4 cellular contexts compared by ENCODE assay signal in the genomic region with DNA sequence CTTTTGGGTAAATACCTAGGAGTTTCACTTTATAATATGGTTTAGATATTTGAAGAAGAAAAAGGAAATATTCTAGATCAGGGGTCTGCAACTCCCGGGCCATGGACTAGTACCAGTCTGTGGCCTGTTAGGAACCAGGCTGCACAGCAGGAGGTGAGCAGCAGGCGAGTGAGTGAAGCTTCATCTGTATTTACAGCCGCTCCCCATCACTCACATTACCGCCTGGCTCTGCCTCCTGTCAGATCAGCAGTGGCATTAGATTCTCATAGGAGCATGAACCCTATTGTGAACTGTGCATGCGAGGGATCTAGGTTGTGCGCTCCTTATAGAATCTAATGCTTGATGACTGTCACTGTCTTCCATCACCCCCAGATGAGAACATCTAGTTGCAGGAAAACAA.
DNase-seq lines count a peak whose midpoint lies in the region; TF ChIP-seq lines count a peak whose summit lies in the region.
"Not testable (repeated sequence)": the region's sequence is repeated elsewhere in the genome, so short reads cannot be mapped to it uniquely, and the experiment has no call there.

No MANE protein-coding gene starts in this region.

- H3K4me1 ChIP-seq in HEK293 (ENCODE audit: control insufficient read depth, insufficient read depth, low read length), result not testable (repeated sequence)

- CTCF ChIA-PET in HEK293 (lab: Yijun Ruan, JAX), result interaction anchor here (0.6 to 4.7 kb wide), 2 partner anchors 10 to 22 kb away, joined by 3 to 25 read pairs; no protein-coding TSS in a partner anchor

- not testable (repeated sequence) for H3K9me3 ChIP-seq in HEK293 (ENCODE audit: control insufficient read depth, insufficient read depth, low read depth, low read length)

- H3K27ac ChIP-seq in HEK293 (ENCODE audit: extremely low read depth, low read depth, low read length), result not testable (repeated sequence)

- peak; percentile 3 for DNase-seq in DMS 273 (lab: John Stamatoyannopoulos, UW; ENCODE audit: unreplicated experiment)
- DNase-seq in NCI-H748 (lab: John Stamatoyannopoulos, UW; ENCODE audit: unreplicated experiment), result peak; percentile 14
- DNase-seq in NCI-H82 (lab: John Stamatoyannopoulos, UW), result peak; percentile 38

- H3K4me3 ChIP-seq in HEK293 (ENCODE audit: low read depth, low read length), result not testable (repeated sequence)

- not testable (repeated sequence) for TF ChIP-seq CTCF in HEK293 (tag by site-specific recombination; IDR thresholded peaks at IDR 0.05)

- H3K36me3 ChIP-seq in HEK293 (ENCODE audit: control insufficient read depth in 2 of 2, insufficient read depth in 1 of 2, low read length in 2 of 2), result not testable (repeated sequence)

- POLR2A ChIA-PET in HEK293 (lab: Yijun Ruan, JAX), result not testable (repeated sequence)

TF ChIP-seq in HEK293, 187 proteins besides CTCF, POLR2A, EP300 and RAD21:
- TF ChIP-seq ZNF610 (tag by site-specific recombination; IDR thresholded peaks at IDR 0.05; ENCODE audit: borderline replicate concordance), result peak; percentile 97
